In the genomic region with DNA sequence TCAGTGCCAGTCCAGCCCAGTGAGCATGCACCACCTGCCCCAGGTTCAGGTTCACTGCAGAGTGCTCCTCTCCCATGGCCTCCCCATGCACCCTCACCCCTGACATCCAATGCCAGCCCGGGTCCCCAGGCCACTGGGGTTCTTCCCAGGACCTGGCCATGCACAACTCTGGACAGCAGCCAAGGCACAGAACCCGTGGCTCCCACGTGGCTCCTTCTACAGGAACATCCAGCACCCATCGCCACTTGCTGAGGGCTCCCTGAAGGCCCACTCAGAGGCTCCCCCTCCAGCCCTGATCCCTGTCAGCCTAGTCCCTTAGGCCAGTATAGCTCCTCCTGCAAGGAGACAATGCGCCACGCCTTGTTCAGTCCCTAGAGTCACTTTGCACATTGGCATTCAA, we compare ENCODE assay signal across 35 cellular contexts.
"Had no signal": no experiment of that assay in that cellular context is flagged by ENCODE, and none has a peak within 500 bp of the region (broad histone marks: within the 10 kb centered on the region; RNA-seq: fewer than 3 reads in every experiment).

No MANE protein-coding gene starts in this region.

- H3K36me3 ChIP-seq: MG63 had no signal

- H3K9me3 ChIP-seq: MG63 had no signal

- DNase-seq: Karpas-422, Kasumi-1, KG1, MG63, MM.1S, MV-4-11, NCI-H1048, NCI-H1092, NCI-H1092 treated with DMSO at 0.1 percent for 48 hours, NCI-H1105, NCI-H1105 treated with DMSO at 0.1 percent for 48 hours, NCI-H1417, NCI-H1417 treated with DMSO at 0.1 percent for 48 hours, NCI-H1436, NCI-H1436 treated with DMSO at 0.1 percent for 48 hours, NCI-H146, NCI-H1694, NCI-H1694 treated with DMSO at 0.1 percent for 48 hours, NCI-H187, NCI-H187 treated with DMSO at 0.1 percent for 48 hours, NCI-H1930, NCI-H2029, NCI-H2029 treated with DMSO at 0.1 percent for 48 hours, NCI-H2081, NCI-H2081 treated with DMSO at 0.1 percent for 48 hours, NCI-H2107, NCI-H2171, NCI-H2171 treated with DMSO at 0.1 percent for 48 hours, NCI-H2227 treated with DMSO at 0.1 percent for 48 hours, NCI-H226, NCI-H345, NCI-H446, NCI-H446 treated with DMSO at 0.1 percent for 48 hours, NCI-H510A had no signal

- H3K4me3 ChIP-seq: MG63 had no signal

- H3K9ac ChIP-seq: KMS-11 had no signal

- H3K4me2 ChIP-seq: KMS-11 had no signal

- H3K27ac ChIP-seq: KMS-11 had no signal
